In the genomic region with DNA sequence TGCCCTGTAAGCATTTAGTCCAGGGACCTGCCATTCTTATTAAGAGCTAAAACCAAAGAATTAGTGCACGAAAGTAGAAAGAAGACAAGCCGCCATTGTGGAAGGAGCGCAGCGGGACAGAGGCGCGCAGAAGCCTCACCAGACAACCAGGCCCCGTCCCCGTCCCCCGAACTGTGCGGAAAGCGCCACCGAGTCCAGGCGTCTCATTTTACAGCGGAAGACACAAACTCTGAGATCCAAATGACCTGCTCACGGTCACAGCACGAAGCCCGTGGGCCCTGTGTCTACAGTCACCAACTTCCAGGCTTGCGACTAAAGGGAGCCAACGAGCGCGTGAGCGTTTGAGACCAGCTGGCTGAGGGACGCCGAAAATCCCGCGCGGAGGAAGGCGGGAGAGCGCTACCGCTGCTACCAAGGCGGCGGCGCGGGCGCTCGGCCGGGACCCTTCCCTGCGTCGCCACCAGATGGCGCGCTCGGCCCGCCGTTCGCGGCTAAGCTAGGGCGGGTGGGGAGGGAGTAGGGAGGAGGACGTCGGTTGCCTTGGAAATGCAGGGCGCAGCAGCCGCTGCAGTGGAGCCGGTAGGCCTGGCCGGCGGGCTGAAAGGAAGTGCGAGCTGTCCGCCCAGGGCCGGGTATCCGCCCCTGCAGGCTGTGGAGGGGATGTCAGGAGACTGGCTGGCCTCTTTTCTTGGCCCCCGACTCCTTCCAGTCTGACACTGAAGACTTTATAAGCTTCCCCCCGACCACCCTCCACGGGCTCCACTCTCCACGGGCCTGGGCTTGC, we compare ENCODE assay signal across 8 cellular contexts. TPM values are rescaled to one million over a fixed set of nuclear protein-coding genes. Genes with fewer than 3 reads are reported as not detected.
DNase-seq lines count a peak whose midpoint lies in the region; ATAC-seq and TF ChIP-seq lines count a peak whose summit lies in the region.

No MANE protein-coding gene starts in this region.

- peak; percentile 93 for TF ChIP-seq RAD21 in IMR-90 (IDR thresholded peaks at IDR 0.05; ENCODE audit: low read length)

- H2AK9ac ChIP-seq in IMR-90 (replicated peaks; ENCODE audit: low read depth, low read length, poor library complexity) = peak overlapping the region; percentile 80

- H3K27ac ChIP-seq in IMR-90 (ENCODE audit: insufficient read depth, low read length) (peak overlapping the region; percentile 98), OCI-LY3 (ENCODE audit: low read length) (peak overlapping the region; percentile 28; the same call in 1 of the 2 replicates), esophagus (ENCODE audit: low read depth in 2 of 2, low read length in 1 of 2) (peak overlapping the region; percentile 77 to 80)

- peak overlapping the region; percentile 83 for H2BK20ac ChIP-seq in IMR-90 (ENCODE audit: low read depth, low read length)

- peak overlapping the region; percentile 90 for H3K4me3 ChIP-seq in IMR-90 (ENCODE audit: insufficient read depth, low read depth, low read length)
- H3K4me3 ChIP-seq in OCI-LY3 (ENCODE audit: low read length) = peak overlapping the region; percentile 79
- H3K4me3 ChIP-seq in esophagus (ENCODE audit: low read depth in 1 of 2, low read length in 2 of 2) = peak overlapping the region; percentile 55 to 57
- peak overlapping the region; percentile 32 for H3K4me3 ChIP-seq in mucosa of stomach (ENCODE audit: low read length)

- H3K18ac ChIP-seq in IMR-90 (ENCODE audit: low read depth, low read length) = peak overlapping the region; percentile 97

- no TSS peak for BruUV-seq in IMR-90 (replicated peaks; lab: Mats Ljungman, UMichigan)

- H4K91ac ChIP-seq in IMR-90 (ENCODE audit: insufficient read depth, low read depth, low read length) = peak overlapping the region; percentile 97

- H3K4ac ChIP-seq in IMR-90 (ENCODE audit: low read depth, low read length) = peak overlapping the region; percentile 93

- CTCF ChIA-PET in IMR-90 (lab: Yijun Ruan, JAX) = interaction anchor here (0.5 to 1.5 kb wide), 17 partner anchors 10 to 439 kb away, joined by 3 to 7 read pairs (median 3); a partner anchor contains a TSS

- dilution Hi-C loops in IMR-90 (cut with HindIII; ENCODE audit: low sequenced_read_pairs, unreplicated experiment) = no loop called here

- peaks cover 3% of the 10 kb centered on the region for H3K9me1 ChIP-seq in IMR-90 (ENCODE audit: insufficient read depth, low read length)

- peak overlapping the region; percentile 97 for H3K14ac ChIP-seq in IMR-90 (replicated peaks; ENCODE audit: low read depth, low read length)

- peak overlapping the region; percentile 84 for H3K56ac ChIP-seq in IMR-90 (ENCODE audit: extremely low read depth, insufficient read depth, low read length)

- 0 out of 2 replicates have a peak overlapping the region, but pooled peaks have one; percentile 9 for H2AK5ac ChIP-seq in IMR-90 (ENCODE audit: low read depth, low read length)

- H2BK5ac ChIP-seq in IMR-90 (ENCODE audit: low read depth, low read length, poor library complexity, severe bottlenecking) = peak overlapping the region; percentile 93

- no peaks in the 10 kb centered on the region for H3K9me3 ChIP-seq in IMR-90 (ENCODE audit: control insufficient read depth, insufficient read depth, low read length)
- no peaks in the 10 kb centered on the region for H3K9me3 ChIP-seq in OCI-LY3 (ENCODE audit: insufficient read depth, low read length)
- H3K9me3 ChIP-seq in esophagus (ENCODE audit: control insufficient read depth in 2 of 2, insufficient read depth in 1 of 2, low read depth in 1 of 2, low read length in 1 of 2) = no peaks in the 10 kb centered on the region
- H3K9me3 ChIP-seq in mucosa of stomach (ENCODE audit: control insufficient read depth, low read length) = no peaks in the 10 kb centered on the region

- H3K27me3 ChIP-seq in IMR-90 (ENCODE audit: control insufficient read depth, insufficient read depth, low read length) = no peaks in the 10 kb centered on the region
- H3K27me3 ChIP-seq in OCI-LY3 (ENCODE audit: low read depth, low read length) = no peaks in the 10 kb centered on the region
- H3K27me3 ChIP-seq in esophagus (ENCODE audit: control insufficient read depth in 1 of 2, insufficient read depth in 2 of 2, low read length in 2 of 2) = no peaks in the 10 kb centered on the region
- H3K27me3 ChIP-seq in mucosa of stomach (ENCODE audit: control insufficient read depth, insufficient read depth, low read length) = no peaks in the 10 kb centered on the region

- in situ Hi-C loops in IMR-90 (cut with MboI; ENCODE audit: low sequenced_read_pairs) = no loop called here

- peak overlapping the region; percentile 98 for H3K23ac ChIP-seq in IMR-90 (ENCODE audit: low read depth, low read length)

- peak overlapping the region; percentile 98; the same call in 2 of the 3 replicates for H2BK15ac ChIP-seq in IMR-90 (ENCODE audit: low read depth, low read length)

- peak; percentile 69 for TF ChIP-seq POLR2A in IMR-90 (IDR thresholded peaks at IDR 0.05; ENCODE audit: low read depth, low read length)

- intact Hi-C loops in IMR-90 (cut with micrococcal nuclease) = loop anchor here (1.0 to 10.0 kb wide), 8 partner anchors 86 to 438 kb away; a partner anchor contains a TSS

- H4K5ac ChIP-seq in IMR-90 (ENCODE audit: low read depth, low read length) = peak overlapping the region; percentile 95

- H4K20me1 ChIP-seq in IMR-90 (ENCODE audit: insufficient read depth, low read length) (no peaks in the 10 kb centered on the region), OCI-LY3 (ENCODE audit: insufficient read depth, low read length) (no peaks in the 10 kb centered on the region)

- peak overlapping the region; percentile 97 for H2BK120ac ChIP-seq in IMR-90 (ENCODE audit: low read depth, low read length)

- peak; percentile 82 for TF ChIP-seq CTCF in IMR-90 (conservative IDR thresholded peaks at IDR 0.05; ENCODE audit: low read depth, low read length)
- TF ChIP-seq CTCF in OCI-LY3 (IDR thresholded peaks at IDR 0.05; ENCODE audit: low read depth, low read length) = peak; percentile 61

- POLR2A ChIA-PET in IMR-90 (lab: Charles Lee; ENCODE audit: unreplicated experiment) = interaction anchor here (0.5 kb wide), 1 partner anchor 184 kb away, joined by 3 read pairs; no protein-coding TSS in a partner anchor

- ATAC-seq in GM21529 (IDR thresholded peaks at IDR 0.05; ENCODE audit: unreplicated experiment) (peak; percentile 99), IMR-90 (ENCODE audit: low read depth) (peak; percentile 99)

- 1% methylated on average over 18 of the region's 62 CpGs; no CpG with 5 or more reads in 1 of the 2 experiments for WGBS in IMR-90 (ENCODE audit: extremely low coverage in 2 of 2, insufficient read length in 1 of 2), 2 experiments
- 1% methylated on average over 55 to 62 of the region's 62 CpGs for WGBS in esophagus, 2 donors

- DNase-seq in DMS153 (lab: John Stamatoyannopoulos, UW) (peak; percentile 89), IMR-90 (peak; percentile 90), activated T-cell treated with anti-CD3 and anti-CD28 coated beads for 4 hours (peak; percentile 83)
- DNase-seq in stimulated activated CD8-positive, alpha-beta memory T cell treated with anti-CD3 and anti-CD28 coated beads, Interleukin-4, amount 100 ng/mL, for 48 hours = peak; percentile 95

- peak overlapping the region; percentile 94 for H2AFZ ChIP-seq in IMR-90 (replicated peaks; ENCODE audit: low read length, poor library complexity)
- H2AFZ ChIP-seq in OCI-LY3 (ENCODE audit: low read depth, low read length) = peak overlapping the region; percentile 91

- H3K36me3 ChIP-seq in IMR-90 (ENCODE audit: control insufficient read depth, insufficient read depth, low read length) = no peaks in the 10 kb centered on the region
- no peaks in the 10 kb centered on the region for H3K36me3 ChIP-seq in OCI-LY3 (replicated peaks; ENCODE audit: low read depth, low read length)
- no peaks in the 10 kb centered on the region for H3K36me3 ChIP-seq in esophagus (ENCODE audit: control insufficient read depth in 2 of 2, insufficient read depth in 2 of 2, low read length in 1 of 2)
- no peaks in the 10 kb centered on the region for H3K36me3 ChIP-seq in mucosa of stomach (ENCODE audit: control insufficient read depth, insufficient read depth, low read length)

- H3K79me2 ChIP-seq in OCI-LY3 (ENCODE audit: low read length) = no peaks in the 10 kb centered on the region

- H3K9ac ChIP-seq in IMR-90 (ENCODE audit: low read depth, low read length) = peak overlapping the region; percentile 94
- peak overlapping the region; percentile 71 for H3K9ac ChIP-seq in OCI-LY3 (ENCODE audit: low read length)
- peak overlapping the region; percentile 74 for H3K9ac ChIP-seq in mucosa of stomach (ENCODE audit: low read length)

- H4K8ac ChIP-seq in IMR-90 (ENCODE audit: low read depth in 2 of 2, low read length in 2 of 2) = peak overlapping the region; percentile 91 to 97

- H3K4me2 ChIP-seq in IMR-90 (ENCODE audit: low read depth, low read length) (peak overlapping the region; percentile 97), OCI-LY3 (ENCODE audit: low read length) (peak overlapping the region; percentile 82)

- H3K79me1 ChIP-seq in IMR-90 (ENCODE audit: low read depth in 1 of 2, low read length in 2 of 2) = peaks cover 3 to 6% of the 10 kb centered on the region in 2 experiments; a peak in 2 of 4 replicates

- peaks cover 7% of the 10 kb centered on the region for H3K4me1 ChIP-seq in IMR-90 (ENCODE audit: control insufficient read depth, insufficient read depth, low read length)
- peaks cover 6% of the 10 kb centered on the region for H3K4me1 ChIP-seq in OCI-LY3 (ENCODE audit: low read length)
- H3K4me1 ChIP-seq in esophagus (ENCODE audit: control insufficient read depth in 2 of 2, insufficient read depth in 2 of 2, low read length in 1 of 2) = no peaks in the 10 kb centered on the region
- peaks cover 6% of the 10 kb centered on the region for H3K4me1 ChIP-seq in mucosa of stomach (ENCODE audit: control insufficient read depth, insufficient read depth, low read length)

TF ChIP-seq in IMR-90, 13 proteins besides CTCF, POLR2A, EP300 and RAD21 (continues in another document):
- no peak for TF ChIP-seq RFX5 (IDR thresholded peaks at IDR 0.05; ENCODE audit: low read depth, low read length)
- peak; percentile 27; the same call in 1 of the 2 replicates for TF ChIP-seq BHLHE40 (IDR thresholded peaks at IDR 0.05; ENCODE audit: low read depth, low read length)
- TF ChIP-seq SMC3 (IDR thresholded peaks at IDR 0.05; ENCODE audit: low read depth, low read length) = peak; percentile 80
- peak; percentile 20; the same call in 1 of the 2 replicates for TF ChIP-seq MAFK (IDR thresholded peaks at IDR 0.05; ENCODE audit: low read depth, low read length)
- peak; percentile 99 for TF ChIP-seq MAZ (IDR thresholded peaks at IDR 0.05; ENCODE audit: borderline replicate concordance, low read depth, low read length)
- no peak for TF ChIP-seq NFE2L2 (IDR thresholded peaks at IDR 0.05; ENCODE audit: low read depth, low read length)

RNA-seq across cellular contexts. Expression of a gene that starts 0.4 kb away (rescaled TPM):
- total RNA-seq in IMR-90 (2012; rRNA removed) = not detected in 2 replicates
- polyA plus RNA-seq in IMR-90 (2012; rRNA removed) (not detected in 2 replicates), esophagus (not detected)
- polyA plus RNA-seq in IMR-90 (2012; cell fraction: cytosol; rRNA removed) = not detected in 2 replicates
- not detected in 2 replicates for polyA plus RNA-seq in IMR-90 (2012; cell fraction: nucleus; rRNA removed; ENCODE audit: low replicate concordance)

RNA-seq across cellular contexts. Expression of a gene that starts 43.8 kb away (rescaled TPM):
- total RNA-seq in IMR-90 (2012; rRNA removed) = 45.2 and 59.4 TPM in 2 replicates
- polyA plus RNA-seq in IMR-90 (2012; rRNA removed) (49.5 and 70.0 TPM in 2 replicates), esophagus (1 to 10 TPM; 3.4 to 5.0 TPM)
- 13.7 and 35.1 TPM in 2 replicates for polyA plus RNA-seq in IMR-90 (2012; cell fraction: cytosol; rRNA removed)
- polyA plus RNA-seq in IMR-90 (2012; cell fraction: nucleus; rRNA removed; ENCODE audit: low replicate concordance) = 31.2 and 414 TPM in 2 replicates

Comparison
In these comparisons a context has a peak if more than half of its experiments do, and no peak if none do; other contexts are left out.
1. Peak in every context shown above with its lines: DNase-seq, ATAC-seq, H3K4me3 ChIP-seq and H3K27ac ChIP-seq.
2. H3K27ac ChIP-seq: peak in every context shown above with its lines; median percentile 98 in IMR-90; 78 in esophagus; 28 in OCI-LY3.
3. H3K4me3 ChIP-seq: peak in every context shown above with its lines; median percentile 90 in IMR-90; 79 in OCI-LY3; 56 in esophagus; 32 in mucosa of stomach.